ENCODE assay signal across 20 cellular contexts in genomic region chr12:91529829-91530228, GRCh38.
DNase-seq lines count a peak whose midpoint lies in the region; ATAC-seq and TF ChIP-seq lines count a peak whose summit lies in the region.
"Had no signal": no experiment of that assay in that cellular context is flagged by ENCODE, and none has a peak within 500 bp of the region (broad histone marks: within the 10 kb centered on the region; RNA-seq: fewer than 3 reads in every experiment).

No MANE protein-coding gene starts in this region.

- no peak for TF ChIP-seq CTCF in cardiac fibroblast (IDR thresholded peaks at IDR 0.05; ENCODE audit: low read depth, low read length)

- DNase-seq in EH (ENCODE audit: low read depth) (peak; percentile 14), M059J (ENCODE audit: low read depth) (peak; percentile 81), cardiac fibroblast (ENCODE audit: low read depth in 2 of 2) (peak; percentile 2 to 22), iris pigment epithelial cell (ENCODE audit: low read depth) (peak; percentile 30), pons (ENCODE audit: low spot score) (no peak), SIG-M5 treated with dmso at 0.1 percent for 504 hours (lab: John Stamatoyannopoulos, UW; ENCODE audit: unreplicated experiment) (no peak), NCI-H82 treated with DMSO at 0.1 percent for 48 hours (lab: John Stamatoyannopoulos, UW; ENCODE audit: unreplicated experiment) (no peak)
- DNase-seq: activated T-cell treated with anti-CD3 and anti-CD28 coated beads, Interleukin-2, amount 50 U/mL, for 48 hours; caudate nucleus; DMS153; effector CD8-positive, alpha-beta T cell; left ventricle myocardium inferior; MM.1S; NCI-H1694 treated with DMSO at 0.1 percent for 48 hours; NCI-H446; stimulated activated naive CD4-positive, alpha-beta T cell; T-helper 17 cell had no signal

- no peak overlapping the region for H3K4me3 ChIP-seq in cardiac fibroblast (replicated peaks in 1 of 2; ENCODE audit: low read depth in 2 of 2, low read length in 2 of 2)
- H3K4me3 ChIP-seq: left ventricle myocardium inferior, tibial nerve had no signal

- no peak for ATAC-seq in GM21526 (IDR thresholded peaks at IDR 0.05; ENCODE audit: low FRiP score, unreplicated experiment)
- ATAC-seq: Right ventricle myocardium inferior, T-helper 17 cell had no signal

Comparison
In these comparisons a context has a peak if more than half of its experiments do, and no peak if none do; other contexts are left out.
1. DNase-seq: peak in EH (single experiment), M059J (single experiment), cardiac fibroblast (2 of 2) and iris pigment epithelial cell (single experiment); none in pons (single experiment), SIG-M5 treated with dmso at 0.1 percent for 504 hours (single experiment) and NCI-H82 treated with DMSO at 0.1 percent for 48 hours (single experiment).